In the genomic region with DNA sequence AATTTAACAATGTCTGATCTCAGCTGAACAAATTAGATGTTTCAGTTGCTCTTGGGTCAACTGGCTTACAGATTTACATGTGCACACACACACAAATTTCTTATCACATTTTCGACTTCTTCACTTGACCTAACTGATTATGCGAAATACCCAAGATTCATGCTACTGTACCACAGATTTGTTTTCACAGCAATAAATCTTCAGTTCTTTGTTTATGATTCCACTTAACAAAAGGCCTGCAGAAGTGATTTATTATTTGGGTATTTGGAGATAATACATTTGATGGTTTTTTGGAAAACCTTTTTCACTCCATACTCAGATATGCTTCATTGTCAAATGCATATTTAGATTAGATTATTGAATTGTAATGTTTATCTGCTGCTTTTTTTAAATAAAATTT, we compare ENCODE assay signal across 21 cellular contexts.
DNase-seq lines count a peak whose midpoint lies in the region; ATAC-seq and TF ChIP-seq lines count a peak whose summit lies in the region.
"Had no signal": no experiment of that assay in that cellular context is flagged by ENCODE, and none has a peak within 500 bp of the region (broad histone marks: within the 10 kb centered on the region; RNA-seq: fewer than 3 reads in every experiment).

No MANE protein-coding gene starts in this region.

- peaks cover 18 to 33% of the 10 kb centered on the region in 2 experiments for H3K36me3 ChIP-seq in SK-N-SH (replicated peaks in 1 of 2; ENCODE audit: control insufficient read depth in 1 of 2, insufficient read depth in 2 of 2, low read length in 1 of 2)

- H3K9ac ChIP-seq in SK-N-SH: no peak overlapping the region

- no peaks in the 10 kb centered on the region for H3K79me2 ChIP-seq in SK-N-SH (ENCODE audit: insufficient read depth)

- CTCF ChIA-PET in SK-N-SH (lab: Yijun Ruan, JAX): no interaction called here

- H3K27me3 Mint-ChIP-seq in activated T-cell treated with anti-CD3 and anti-CD28 coated beads, Interleukin-2, amount 50 U/mL, for 72 hours (ENCODE audit: low read depth): no peaks in the 10 kb centered on the region

- no peak overlapping the region for H2AFZ ChIP-seq in SK-N-SH (ENCODE audit: low read depth)

- no peak overlapping the region for H3K4me3 Mint-ChIP-seq in activated T-cell treated with anti-CD3 and anti-CD28 coated beads, Interleukin-2, amount 50 U/mL, for 72 hours
- H3K4me3 Mint-ChIP-seq: HFFc6 had no signal

- H3K4me1 Mint-ChIP-seq in activated T-cell treated with anti-CD3 and anti-CD28 coated beads, Interleukin-2, amount 50 U/mL, for 72 hours (ENCODE audit: low read depth): no peaks in the 10 kb centered on the region

- no peak overlapping the region for H3K4me3 ChIP-seq in SK-N-SH (ENCODE audit: low read depth in 2 of 2, low read length in 1 of 2)
- H3K4me3 ChIP-seq: SK-N-MC had no signal

- no peak for TF ChIP-seq EP300 in SK-N-SH (IDR thresholded peaks at IDR 0.05; ENCODE audit: borderline replicate concordance in 1 of 2, low read depth in 1 of 2, low read length in 1 of 2)

- H3K9me3 ChIP-seq in SK-N-SH: no peaks in the 10 kb centered on the region

- TF ChIP-seq CTCF in SK-N-SH (IDR thresholded peaks at IDR 0.05): no peak

- H3K27ac ChIP-seq in SK-N-SH (ENCODE audit: low read depth in 2 of 2, low read length in 1 of 2): no peak overlapping the region
- H3K27ac ChIP-seq: SK-N-MC had no signal

- 92% methylated on average over 2 of the region's 2 CpGs for WGBS in SK-N-SH (ENCODE audit: low lambda C conversion rate)

- H3K9me2 ChIP-seq in SK-N-SH: no peaks in the 10 kb centered on the region

- no peaks in the 10 kb centered on the region; a peak in 1 of 4 replicates for H3K4me1 ChIP-seq in SK-N-SH (ENCODE audit: control insufficient read depth in 1 of 2, insufficient read depth in 2 of 2, low read depth in 1 of 2, low read length in 1 of 2)

- H3K36me3 Mint-ChIP-seq in activated T-cell treated with anti-CD3 and anti-CD28 coated beads, Interleukin-2, amount 50 U/mL, for 72 hours (ENCODE audit: insufficient read depth in 2 of 2): peaks cover 3 to 10% of the 10 kb centered on the region in 2 donors

- no peak for TF ChIP-seq RAD21 in SK-N-SH (IDR thresholded peaks at IDR 0.05; ENCODE audit: low read length)

- H4K20me1 ChIP-seq in SK-N-SH (ENCODE audit: insufficient read depth): no peaks in the 10 kb centered on the region

- no peaks in the 10 kb centered on the region for H3K27me3 ChIP-seq in SK-N-SH (ENCODE audit: insufficient read depth)

- no peak overlapping the region for H3K27ac Mint-ChIP-seq in activated T-cell treated with anti-CD3 and anti-CD28 coated beads, Interleukin-2, amount 50 U/mL, for 72 hours
- H3K27ac Mint-ChIP-seq: HFFc6 had no signal

- no peak overlapping the region for H3K4me2 ChIP-seq in SK-N-SH

- ATAC-seq in SK-N-SH treated with all-trans-retinoic acid at 6 μM for 48 hours: no peak
- ATAC-seq in GM21737 (IDR thresholded peaks at IDR 0.05; ENCODE audit: unreplicated experiment): no peak
- ATAC-seq in activated T-cell treated with anti-CD3 and anti-CD28 coated beads, Interleukin-2, amount 50 U/mL, for 72 hours (replicated peaks in 1 of 2): no peak

- peaks cover 0 to 5% of the 10 kb centered on the region in 2 donors for H3K9me3 Mint-ChIP-seq in activated T-cell treated with anti-CD3 and anti-CD28 coated beads, Interleukin-2, amount 50 U/mL, for 72 hours
- H3K9me3 Mint-ChIP-seq: HFFc6 had no signal

- H3F3A ChIP-seq in SK-N-SH (replicated peaks; ENCODE audit: insufficient read depth): no peaks in the 10 kb centered on the region

- POLR2A ChIA-PET in SK-N-SH (lab: Yijun Ruan, JAX): no interaction called here

- no peak for DNase-seq in SK-N-SH
- DNase-seq in NCI-H69 (lab: John Stamatoyannopoulos, UW): peak; percentile 56
- DNase-seq in dermis blood vessel endothelial cell: peak; percentile 19
- no peak for DNase-seq in NCI-H1930 (lab: John Stamatoyannopoulos, UW)
- no peak for DNase-seq in activated T-cell treated with anti-CD3 and anti-CD28 coated beads, Interleukin-2, amount 50 U/mL, for 72 hours
- DNase-seq: 8988T, DMS153, DND-41, H7, HFFc6, IMR-90, KG1, MM.1S, NCI-H146, NCI-H2029, NCI-H446, NCI-H524 treated with DMSO at 0.1 percent for 48 hours, SIG-M5 had no signal

TF ChIP-seq in SK-N-SH treated with all-trans-retinoic acid at 6 μM for 48 hours, 23 proteins besides CTCF, POLR2A, EP300 and RAD21:
- TF ChIP-seq, protein P1, sequence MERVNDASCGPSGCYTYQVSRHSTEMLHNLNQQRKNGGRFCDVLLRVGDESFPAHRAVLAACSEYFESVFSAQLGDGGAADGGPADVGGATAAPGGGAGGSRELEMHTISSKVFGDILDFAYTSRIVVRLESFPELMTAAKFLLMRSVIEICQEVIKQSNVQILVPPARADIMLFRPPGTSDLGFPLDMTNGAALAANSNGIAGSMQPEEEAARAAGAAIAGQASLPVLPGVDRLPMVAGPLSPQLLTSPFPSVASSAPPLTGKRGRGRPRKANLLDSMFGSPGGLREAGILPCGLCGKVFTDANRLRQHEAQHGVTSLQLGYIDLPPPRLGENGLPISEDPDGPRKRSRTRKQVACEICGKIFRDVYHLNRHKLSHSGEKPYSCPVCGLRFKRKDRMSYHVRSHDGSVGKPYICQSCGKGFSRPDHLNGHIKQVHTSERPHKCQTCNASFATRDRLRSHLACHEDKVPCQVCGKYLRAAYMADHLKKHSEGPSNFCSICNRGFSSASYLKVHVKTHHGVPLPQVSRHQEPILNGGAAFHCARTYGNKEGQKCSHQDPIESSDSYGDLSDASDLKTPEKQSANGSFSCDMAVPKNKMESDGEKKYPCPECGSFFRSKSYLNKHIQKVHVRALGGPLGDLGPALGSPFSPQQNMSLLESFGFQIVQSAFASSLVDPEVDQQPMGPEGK (CRISPR knock-in tag; IDR thresholded peaks at IDR 0.05; ENCODE audit: borderline replicate concordance): no peak
- no peak for TF ChIP-seq BACH2 (CRISPR knock-in tag; IDR thresholded peaks at IDR 0.05; ENCODE audit: borderline replicate concordance)
- TF ChIP-seq ISL1 (CRISPR knock-in tag; IDR thresholded peaks at IDR 0.05): peak; percentile 26; the same call in 1 of the 2 replicates
- TF ChIP-seq ARNTL (CRISPR knock-in tag; IDR thresholded peaks at IDR 0.05; ENCODE audit: borderline replicate concordance, low read depth): no peak
- no peak for TF ChIP-seq ESRRG (CRISPR knock-in tag; IDR thresholded peaks at IDR 0.05)
- TF ChIP-seq ZC3H10 (CRISPR knock-in tag; IDR thresholded peaks at IDR 0.05): no peak
- TF ChIP-seq ZFP3 (CRISPR knock-in tag; IDR thresholded peaks at IDR 0.05): no peak
- TF ChIP-seq ZNF70 (CRISPR knock-in tag; IDR thresholded peaks at IDR 0.05): no peak

TF ChIP-seq in SK-N-SH, 30 proteins besides CTCF, POLR2A, EP300 and RAD21:
- no peak for TF ChIP-seq GABPA (IDR thresholded peaks at IDR 0.05; ENCODE audit: low read depth)
- TF ChIP-seq, protein P2, sequence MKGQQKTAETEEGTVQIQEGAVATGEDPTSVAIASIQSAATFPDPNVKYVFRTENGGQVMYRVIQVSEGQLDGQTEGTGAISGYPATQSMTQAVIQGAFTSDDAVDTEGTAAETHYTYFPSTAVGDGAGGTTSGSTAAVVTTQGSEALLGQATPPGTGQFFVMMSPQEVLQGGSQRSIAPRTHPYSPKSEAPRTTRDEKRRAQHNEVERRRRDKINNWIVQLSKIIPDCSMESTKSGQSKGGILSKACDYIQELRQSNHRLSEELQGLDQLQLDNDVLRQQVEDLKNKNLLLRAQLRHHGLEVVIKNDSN (IDR thresholded peaks at IDR 0.05; ENCODE audit: borderline replicate concordance, low read depth): no peak
- TF ChIP-seq, protein P3, sequence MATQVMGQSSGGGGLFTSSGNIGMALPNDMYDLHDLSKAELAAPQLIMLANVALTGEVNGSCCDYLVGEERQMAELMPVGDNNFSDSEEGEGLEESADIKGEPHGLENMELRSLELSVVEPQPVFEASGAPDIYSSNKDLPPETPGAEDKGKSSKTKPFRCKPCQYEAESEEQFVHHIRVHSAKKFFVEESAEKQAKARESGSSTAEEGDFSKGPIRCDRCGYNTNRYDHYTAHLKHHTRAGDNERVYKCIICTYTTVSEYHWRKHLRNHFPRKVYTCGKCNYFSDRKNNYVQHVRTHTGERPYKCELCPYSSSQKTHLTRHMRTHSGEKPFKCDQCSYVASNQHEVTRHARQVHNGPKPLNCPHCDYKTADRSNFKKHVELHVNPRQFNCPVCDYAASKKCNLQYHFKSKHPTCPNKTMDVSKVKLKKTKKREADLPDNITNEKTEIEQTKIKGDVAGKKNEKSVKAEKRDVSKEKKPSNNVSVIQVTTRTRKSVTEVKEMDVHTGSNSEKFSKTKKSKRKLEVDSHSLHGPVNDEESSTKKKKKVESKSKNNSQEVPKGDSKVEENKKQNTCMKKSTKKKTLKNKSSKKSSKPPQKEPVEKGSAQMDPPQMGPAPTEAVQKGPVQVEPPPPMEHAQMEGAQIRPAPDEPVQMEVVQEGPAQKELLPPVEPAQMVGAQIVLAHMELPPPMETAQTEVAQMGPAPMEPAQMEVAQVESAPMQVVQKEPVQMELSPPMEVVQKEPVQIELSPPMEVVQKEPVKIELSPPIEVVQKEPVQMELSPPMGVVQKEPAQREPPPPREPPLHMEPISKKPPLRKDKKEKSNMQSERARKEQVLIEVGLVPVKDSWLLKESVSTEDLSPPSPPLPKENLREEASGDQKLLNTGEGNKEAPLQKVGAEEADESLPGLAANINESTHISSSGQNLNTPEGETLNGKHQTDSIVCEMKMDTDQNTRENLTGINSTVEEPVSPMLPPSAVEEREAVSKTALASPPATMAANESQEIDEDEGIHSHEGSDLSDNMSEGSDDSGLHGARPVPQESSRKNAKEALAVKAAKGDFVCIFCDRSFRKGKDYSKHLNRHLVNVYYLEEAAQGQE (IDR thresholded peaks at IDR 0.05; ENCODE audit: low read depth, low read length): no peak
- TF ChIP-seq RXRA (IDR thresholded peaks at IDR 0.05; ENCODE audit: borderline replicate concordance, low read depth): no peak
- no peak for TF ChIP-seq MEF2A (IDR thresholded peaks at IDR 0.05; ENCODE audit: borderline replicate concordance, low read depth)
- TF ChIP-seq POLR2AphosphoS5 (IDR thresholded peaks at IDR 0.05; ENCODE audit: low read depth, low read length): no peak
- TF ChIP-seq, protein P4, sequence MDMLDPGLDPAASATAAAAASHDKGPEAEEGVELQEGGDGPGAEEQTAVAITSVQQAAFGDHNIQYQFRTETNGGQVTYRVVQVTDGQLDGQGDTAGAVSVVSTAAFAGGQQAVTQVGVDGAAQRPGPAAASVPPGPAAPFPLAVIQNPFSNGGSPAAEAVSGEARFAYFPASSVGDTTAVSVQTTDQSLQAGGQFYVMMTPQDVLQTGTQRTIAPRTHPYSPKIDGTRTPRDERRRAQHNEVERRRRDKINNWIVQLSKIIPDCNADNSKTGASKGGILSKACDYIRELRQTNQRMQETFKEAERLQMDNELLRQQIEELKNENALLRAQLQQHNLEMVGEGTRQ (IDR thresholded peaks at IDR 0.05; ENCODE audit: borderline replicate concordance, low read depth, low read length): no peak
- TF ChIP-seq CHD2 (IDR thresholded peaks at IDR 0.05; ENCODE audit: low read length, partially characterized antibody): no peak

Comparison
In these comparisons a context has a peak if more than half of its experiments do, and no peak if none do; other contexts are left out.
1. DNase-seq: peak in NCI-H69 (single experiment) and dermis blood vessel endothelial cell (single experiment); none in SK-N-SH (single experiment), NCI-H1930 (0 of 2) and activated T-cell treated with anti-CD3 and anti-CD28 coated beads, Interleukin-2, amount 50 U/mL, for 72 hours (0 of 2).